In genomic region chr12:4030938-4031702, GRCh38 we compare ENCODE assay signal across 8 cellular contexts.
DNase-seq lines count a peak whose midpoint lies in the region; ATAC-seq and TF ChIP-seq lines count a peak whose summit lies in the region.

No MANE protein-coding gene starts in this region.

- no peaks in the 10 kb centered on the region for H3K9me2 ChIP-seq in SK-N-SH

- H3K4me3 Mint-ChIP-seq in osteocyte (ENCODE audit: unreplicated experiment) = no peak overlapping the region

- TF ChIP-seq RAD21 in SK-N-SH (IDR thresholded peaks at IDR 0.05; ENCODE audit: low read length) = no peak

- TF ChIP-seq CTCF in GM12873 (IDR thresholded peaks at IDR 0.05; ENCODE audit: insufficient read depth, low read depth, low read length, missing control alignments) (peak; percentile 7), SK-N-SH (IDR thresholded peaks at IDR 0.05) (no peak), osteocyte (IDR thresholded peaks at IDR 0.05) (no peak)

- H3K27ac ChIP-seq in SK-N-SH (ENCODE audit: low read depth in 2 of 2, low read length in 1 of 2) = peak overlapping the region in 1 of 2 experiments; percentile 32; a peak in 1 of 4 replicates

- DNase-seq in SK-N-SH (peak; percentile 81), Right ventricle myocardium inferior (ENCODE audit: missing footprints) (peak; percentile 90), osteocyte (ENCODE audit: extremely low spot score, unreplicated experiment) (peak; percentile 91), superior temporal gyrus (ENCODE audit: extremely low spot score) (peak; percentile 63), NCI-H345 treated with DMSO at 0.1 percent for 48 hours (lab: John Stamatoyannopoulos, UW; ENCODE audit: unreplicated experiment) (no peak)
- peak; percentile 53 for DNase-seq in activated naive CD8-positive, alpha-beta T cell treated with anti-CD3 and anti-CD28 coated beads, Interleukin-2, amount 50 U/mL, for 16 hours (ENCODE audit: low read depth, low spot score)

- WGBS in SK-N-SH (ENCODE audit: low lambda C conversion rate) = 0% methylated on average over 15 of the region's 75 CpGs

- POLR2A ChIA-PET in SK-N-SH (lab: Yijun Ruan, JAX) = no interaction called here

- peak; percentile 58 for ATAC-seq in HG03103 (IDR thresholded peaks at IDR 0.05; ENCODE audit: low read depth, unreplicated experiment)
- peak; percentile 98 for ATAC-seq in Right ventricle myocardium inferior

- H3K79me2 ChIP-seq in SK-N-SH (ENCODE audit: insufficient read depth) = no peaks in the 10 kb centered on the region

- H2AFZ ChIP-seq in SK-N-SH (ENCODE audit: low read depth) = 0 out of 2 replicates have a peak overlapping the region, but pooled peaks have one; percentile 49

- H4K20me1 ChIP-seq in SK-N-SH (ENCODE audit: insufficient read depth) = no peaks in the 10 kb centered on the region

- no peaks in the 10 kb centered on the region for H3K9me3 Mint-ChIP-seq in osteocyte (ENCODE audit: unreplicated experiment)

- no peaks in the 10 kb centered on the region for H3K9me3 ChIP-seq in SK-N-SH

- peak overlapping the region; percentile 35 to 54 for H3K4me3 ChIP-seq in SK-N-SH (ENCODE audit: low read depth in 2 of 2, low read length in 1 of 2)

- H3K27me3 ChIP-seq in SK-N-SH (ENCODE audit: insufficient read depth) = peaks cover 61% of the 10 kb centered on the region

- no peak overlapping the region for H3K27ac Mint-ChIP-seq in osteocyte (ENCODE audit: unreplicated experiment)

- H3K4me1 Mint-ChIP-seq in osteocyte (ENCODE audit: unreplicated experiment) = peaks cover 4% of the 10 kb centered on the region

- H3K27me3 Mint-ChIP-seq in osteocyte (ENCODE audit: unreplicated experiment) = peaks cover 60% of the 10 kb centered on the region

- no peaks in the 10 kb centered on the region for H3K4me1 ChIP-seq in SK-N-SH (ENCODE audit: control insufficient read depth in 1 of 2, insufficient read depth in 2 of 2, low read depth in 1 of 2, low read length in 1 of 2)

- H3K4me2 ChIP-seq in SK-N-SH = peak overlapping the region; percentile 87

- CTCF ChIA-PET in SK-N-SH (lab: Yijun Ruan, JAX) = interaction anchor here (1.0 to 1.2 kb wide), 2 partner anchors 145 kb away, joined by 3 to 6 read pairs; no protein-coding TSS in a partner anchor

- H3K9ac ChIP-seq in SK-N-SH = peak overlapping the region; percentile 53; the same call in 1 of the 2 replicates

- H3K36me3 Mint-ChIP-seq in osteocyte (ENCODE audit: unreplicated experiment) = no peaks in the 10 kb centered on the region

- H3F3A ChIP-seq in SK-N-SH (replicated peaks; ENCODE audit: insufficient read depth) = no peaks in the 10 kb centered on the region

- intact Hi-C loops in Right ventricle myocardium inferior (cut with DNase I) = loop anchor here (5.0 kb wide), 1 partner anchor 241 kb away; the partner anchor contains the start of gene CCND2

- H3K36me3 ChIP-seq in SK-N-SH (replicated peaks in 1 of 2; ENCODE audit: control insufficient read depth in 1 of 2, insufficient read depth in 2 of 2, low read length in 1 of 2) = no peaks in the 10 kb centered on the region

- TF ChIP-seq EP300 in SK-N-SH (IDR thresholded peaks at IDR 0.05; ENCODE audit: borderline replicate concordance in 1 of 2, low read depth in 1 of 2, low read length in 1 of 2) = peak; percentile 29 to 79; a peak in 1 of 4 replicates

TF ChIP-seq in SK-N-SH, 30 proteins besides CTCF, POLR2A, EP300 and RAD21:
- TF ChIP-seq FOXM1 (IDR thresholded peaks at IDR 0.05; ENCODE audit: low read depth) = no peak
- no peak for TF ChIP-seq USF1 (IDR thresholded peaks at IDR 0.05; ENCODE audit: borderline replicate concordance, low read depth)
- no peak for TF ChIP-seq SMC3 (IDR thresholded peaks at IDR 0.05; ENCODE audit: low read depth, low read length)
- TF ChIP-seq JUND (IDR thresholded peaks at IDR 0.05) = peak; percentile 78
- TF ChIP-seq RXRA (IDR thresholded peaks at IDR 0.05; ENCODE audit: borderline replicate concordance, low read depth) = peak; percentile 76; the same call in 1 of the 2 replicates
- TF ChIP-seq TEAD4 (IDR thresholded peaks at IDR 0.05; ENCODE audit: borderline replicate concordance, insufficient read depth) = peak; percentile 64
- peak; percentile 61 for TF ChIP-seq TCF12 (IDR thresholded peaks at IDR 0.05)
- TF ChIP-seq NFIC (IDR thresholded peaks at IDR 0.05; ENCODE audit: borderline replicate concordance) = peak; percentile 10; the same call in 1 of the 2 replicates
- TF ChIP-seq PBX3 (IDR thresholded peaks at IDR 0.05) = peak; percentile 43; the same call in 1 of the 2 replicates
- TF ChIP-seq CHD2 (IDR thresholded peaks at IDR 0.05; ENCODE audit: low read length, partially characterized antibody) = no peak
- TF ChIP-seq FOSL2 (IDR thresholded peaks at IDR 0.05; ENCODE audit: borderline replicate concordance, low read depth) = peak; percentile 89
- TF ChIP-seq RFX5 (IDR thresholded peaks at IDR 0.05; ENCODE audit: low read length) = peak; percentile 92
- TF ChIP-seq MAX (IDR thresholded peaks at IDR 0.05; ENCODE audit: low read depth) = peak; percentile 88
